16 cellular contexts compared by ENCODE assay signal in the genomic region with DNA sequence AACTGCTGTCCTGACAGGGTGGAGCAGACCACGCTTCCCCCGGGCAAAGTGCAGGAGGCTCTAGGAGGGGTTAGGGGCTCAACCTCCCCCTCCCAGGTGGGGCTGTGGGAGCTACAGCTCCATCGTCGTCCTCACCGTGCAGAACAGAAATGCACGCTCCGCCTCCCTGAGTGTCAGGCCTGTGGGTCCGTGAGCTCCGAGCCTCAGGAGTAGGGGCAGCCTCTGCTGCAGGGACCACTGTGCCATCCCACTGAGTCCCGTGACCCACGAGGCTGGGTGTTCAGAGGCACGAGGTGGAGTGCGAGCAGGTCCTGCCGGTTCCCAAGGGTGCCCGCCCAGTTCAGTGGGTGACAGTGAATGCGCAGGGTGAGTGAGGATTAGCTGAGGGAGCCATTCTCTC. TPM values are rescaled to one million over a fixed set of nuclear protein-coding genes. Genes with fewer than 3 reads are reported as not detected.
"Had no signal": no experiment of that assay in that cellular context is flagged by ENCODE, and none has a peak within 500 bp of the region (broad histone marks: within the 10 kb centered on the region; RNA-seq: fewer than 3 reads in every experiment).

No MANE protein-coding gene starts in this region.

- H3K27ac ChIP-seq: neural progenitor cell, ovary, tibial nerve, VCaP had no signal

- H3K4me3 Mint-ChIP-seq: activated CD8-positive, alpha-beta memory T cell treated with anti-CD3 and anti-CD28 coated beads, Interleukin-2, amount 10 ng/mL, durations not matched to agents 7 days and 5 days; activated naive CD4-positive, alpha-beta T cell treated with anti-CD3 and anti-CD28 coated beads, Interleukin-2, amount 10 ng/mL, durations not matched to agents 7 days and 5 days; activated T-cell treated with anti-CD3 and anti-CD28 coated beads, Interleukin-2, amount 50 U/mL, for 24 hours; central memory CD8-positive, alpha-beta T cell; neural progenitor cell; stimulated activated naive B cell treated with anti-CD40 and anti-IgM and Interleukin-4, amounts not matched to agents 10 μg/mL and 1 μg/mL and 100 μg/mL, for 72 hours had no signal

- ATAC-seq: activated CD8-positive, alpha-beta memory T cell treated with anti-CD3 and anti-CD28 coated beads, Interleukin-2, amount 10 ng/mL, durations not matched to agents 7 days and 5 days; stimulated activated naive B cell treated with anti-CD40 and anti-IgM and Interleukin-4, amounts not matched to agents 10 μg/mL and 1 μg/mL and 100 μg/mL, for 72 hours had no signal

- H3K27me3 ChIP-seq: neural progenitor cell, ovary, tibial nerve had no signal

- H3K36me3 ChIP-seq: neural progenitor cell, ovary, tibial nerve had no signal

- H3K27ac Mint-ChIP-seq: activated CD8-positive, alpha-beta memory T cell treated with anti-CD3 and anti-CD28 coated beads, Interleukin-2, amount 10 ng/mL, durations not matched to agents 7 days and 5 days; activated naive CD4-positive, alpha-beta T cell treated with anti-CD3 and anti-CD28 coated beads, Interleukin-2, amount 10 ng/mL, durations not matched to agents 7 days and 5 days; activated T-cell treated with anti-CD3 and anti-CD28 coated beads, Interleukin-2, amount 50 U/mL, for 24 hours; neural progenitor cell; stimulated activated naive B cell treated with anti-CD40 and anti-IgM and Interleukin-4, amounts not matched to agents 10 μg/mL and 1 μg/mL and 100 μg/mL, for 72 hours had no signal

- H3K4me1 ChIP-seq: neural progenitor cell, tibial nerve had no signal

- H3K4me1 Mint-ChIP-seq: activated CD8-positive, alpha-beta memory T cell treated with anti-CD3 and anti-CD28 coated beads, Interleukin-2, amount 10 ng/mL, durations not matched to agents 7 days and 5 days; activated naive CD4-positive, alpha-beta T cell treated with anti-CD3 and anti-CD28 coated beads, Interleukin-2, amount 10 ng/mL, durations not matched to agents 7 days and 5 days; central memory CD8-positive, alpha-beta T cell; stimulated activated naive B cell treated with anti-CD40 and anti-IgM and Interleukin-4, amounts not matched to agents 10 μg/mL and 1 μg/mL and 100 μg/mL, for 72 hours had no signal

- H3K36me3 Mint-ChIP-seq: activated CD8-positive, alpha-beta memory T cell treated with anti-CD3 and anti-CD28 coated beads, Interleukin-2, amount 10 ng/mL, durations not matched to agents 7 days and 5 days; activated naive CD4-positive, alpha-beta T cell treated with anti-CD3 and anti-CD28 coated beads, Interleukin-2, amount 10 ng/mL, durations not matched to agents 7 days and 5 days; neural progenitor cell; stimulated activated naive B cell treated with anti-CD40 and anti-IgM and Interleukin-4, amounts not matched to agents 10 μg/mL and 1 μg/mL and 100 μg/mL, for 72 hours had no signal

- H3K9me3 Mint-ChIP-seq: activated naive CD4-positive, alpha-beta T cell treated with anti-CD3 and anti-CD28 coated beads, Interleukin-2, amount 10 ng/mL, durations not matched to agents 7 days and 5 days; activated T-cell treated with anti-CD3 and anti-CD28 coated beads, Interleukin-2, amount 50 U/mL, for 24 hours; central memory CD8-positive, alpha-beta T cell; stimulated activated naive B cell treated with anti-CD40 and anti-IgM and Interleukin-4, amounts not matched to agents 10 μg/mL and 1 μg/mL and 100 μg/mL, for 72 hours had no signal

- H3K9ac ChIP-seq: neural progenitor cell had no signal

- H3K9me3 ChIP-seq: ovary, tibial nerve had no signal

- DNase-seq: activated CD4-positive, alpha-beta T cell treated with anti-CD3 and anti-CD28 coated beads for 1 hour; activated CD4-positive, alpha-beta T cell treated with anti-CD3 and anti-CD28 coated beads, Interleukin-2, amount 50 U/mL, for 48 hours; activated CD8-positive, alpha-beta memory T cell treated with anti-CD3 and anti-CD28 coated beads, Interleukin-2, amount 10 ng/mL, durations not matched to agents 7 days and 5 days; activated naive CD4-positive, alpha-beta T cell treated with anti-CD3 and anti-CD28 coated beads, Interleukin-2, amount 10 ng/mL, durations not matched to agents 7 days and 5 days; activated T-cell treated with anti-CD3 and anti-CD28 coated beads, Interleukin-2, amount 50 U/mL, for 24 hours; effector CD8-positive, alpha-beta T cell; head of caudate nucleus; midbrain; ovary; stimulated activated naive B cell treated with anti-CD40 and anti-IgM and Interleukin-4, amounts not matched to agents 10 μg/mL and 1 μg/mL and 100 μg/mL, for 72 hours had no signal

- H3K4me3 ChIP-seq: lung, neural progenitor cell, ovary, tibial nerve had no signal

RNA-seq across cellular contexts. Expression of a gene that starts 48.6 kb away (rescaled TPM):
- total RNA-seq: pulmonary artery endothelial cell had no signal
